Comparison of ENCODE assay signal across 1 cellular context in the genomic region with DNA sequence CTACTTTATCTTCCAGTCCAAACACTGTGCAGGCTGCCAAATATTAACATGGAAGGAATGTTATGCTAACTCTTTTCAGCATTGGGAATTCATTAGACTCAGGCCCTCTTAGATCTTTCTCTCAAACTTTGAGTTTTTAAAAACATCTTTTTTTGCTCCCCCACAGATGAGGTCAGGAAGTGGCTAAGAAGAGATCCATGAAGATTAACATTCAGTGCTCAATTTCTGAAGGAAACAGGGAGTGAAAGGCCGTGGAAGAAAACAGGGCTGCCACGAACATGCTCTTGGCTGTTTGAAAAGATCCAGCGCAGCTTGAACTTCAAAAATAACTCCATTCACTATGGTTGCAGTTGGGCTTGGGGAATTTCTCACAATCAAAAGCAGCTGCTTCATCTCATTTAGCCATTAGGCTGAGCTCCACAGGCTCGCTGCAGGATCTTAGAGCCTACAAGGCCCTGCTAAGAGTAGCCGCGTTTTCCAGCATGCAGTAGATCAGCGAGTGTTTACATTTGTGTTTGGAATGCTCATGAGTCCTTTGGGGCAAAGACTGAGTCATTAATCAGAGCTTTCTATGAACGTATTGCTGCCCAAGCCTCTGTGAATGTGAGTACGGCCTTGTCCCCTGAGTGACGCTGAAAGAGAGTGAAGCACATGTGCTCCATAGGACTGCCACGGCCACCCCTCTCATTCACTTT.
TF ChIP-seq lines count a peak whose summit lies in the region.

No MANE protein-coding gene starts in this region.

TF ChIP-seq in GM23338, 12 proteins besides CTCF, POLR2A, EP300 and RAD21 (continued from another document):
- TF ChIP-seq, protein P1, sequence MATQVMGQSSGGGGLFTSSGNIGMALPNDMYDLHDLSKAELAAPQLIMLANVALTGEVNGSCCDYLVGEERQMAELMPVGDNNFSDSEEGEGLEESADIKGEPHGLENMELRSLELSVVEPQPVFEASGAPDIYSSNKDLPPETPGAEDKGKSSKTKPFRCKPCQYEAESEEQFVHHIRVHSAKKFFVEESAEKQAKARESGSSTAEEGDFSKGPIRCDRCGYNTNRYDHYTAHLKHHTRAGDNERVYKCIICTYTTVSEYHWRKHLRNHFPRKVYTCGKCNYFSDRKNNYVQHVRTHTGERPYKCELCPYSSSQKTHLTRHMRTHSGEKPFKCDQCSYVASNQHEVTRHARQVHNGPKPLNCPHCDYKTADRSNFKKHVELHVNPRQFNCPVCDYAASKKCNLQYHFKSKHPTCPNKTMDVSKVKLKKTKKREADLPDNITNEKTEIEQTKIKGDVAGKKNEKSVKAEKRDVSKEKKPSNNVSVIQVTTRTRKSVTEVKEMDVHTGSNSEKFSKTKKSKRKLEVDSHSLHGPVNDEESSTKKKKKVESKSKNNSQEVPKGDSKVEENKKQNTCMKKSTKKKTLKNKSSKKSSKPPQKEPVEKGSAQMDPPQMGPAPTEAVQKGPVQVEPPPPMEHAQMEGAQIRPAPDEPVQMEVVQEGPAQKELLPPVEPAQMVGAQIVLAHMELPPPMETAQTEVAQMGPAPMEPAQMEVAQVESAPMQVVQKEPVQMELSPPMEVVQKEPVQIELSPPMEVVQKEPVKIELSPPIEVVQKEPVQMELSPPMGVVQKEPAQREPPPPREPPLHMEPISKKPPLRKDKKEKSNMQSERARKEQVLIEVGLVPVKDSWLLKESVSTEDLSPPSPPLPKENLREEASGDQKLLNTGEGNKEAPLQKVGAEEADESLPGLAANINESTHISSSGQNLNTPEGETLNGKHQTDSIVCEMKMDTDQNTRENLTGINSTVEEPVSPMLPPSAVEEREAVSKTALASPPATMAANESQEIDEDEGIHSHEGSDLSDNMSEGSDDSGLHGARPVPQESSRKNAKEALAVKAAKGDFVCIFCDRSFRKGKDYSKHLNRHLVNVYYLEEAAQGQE (IDR thresholded peaks at IDR 0.05; ENCODE audit: unreplicated experiment): no peak
- TF ChIP-seq EZH2phosphoT487 (IDR thresholded peaks at IDR 0.05; ENCODE audit: unreplicated experiment) (no peak), ZNF114 (CRISPR knock-in tag; IDR thresholded peaks at IDR 0.05) (no peak), ZNF331 (CRISPR knock-in tag; IDR thresholded peaks at IDR 0.05; ENCODE audit: low read depth) (no peak)
- TF ChIP-seq, protein P2, sequence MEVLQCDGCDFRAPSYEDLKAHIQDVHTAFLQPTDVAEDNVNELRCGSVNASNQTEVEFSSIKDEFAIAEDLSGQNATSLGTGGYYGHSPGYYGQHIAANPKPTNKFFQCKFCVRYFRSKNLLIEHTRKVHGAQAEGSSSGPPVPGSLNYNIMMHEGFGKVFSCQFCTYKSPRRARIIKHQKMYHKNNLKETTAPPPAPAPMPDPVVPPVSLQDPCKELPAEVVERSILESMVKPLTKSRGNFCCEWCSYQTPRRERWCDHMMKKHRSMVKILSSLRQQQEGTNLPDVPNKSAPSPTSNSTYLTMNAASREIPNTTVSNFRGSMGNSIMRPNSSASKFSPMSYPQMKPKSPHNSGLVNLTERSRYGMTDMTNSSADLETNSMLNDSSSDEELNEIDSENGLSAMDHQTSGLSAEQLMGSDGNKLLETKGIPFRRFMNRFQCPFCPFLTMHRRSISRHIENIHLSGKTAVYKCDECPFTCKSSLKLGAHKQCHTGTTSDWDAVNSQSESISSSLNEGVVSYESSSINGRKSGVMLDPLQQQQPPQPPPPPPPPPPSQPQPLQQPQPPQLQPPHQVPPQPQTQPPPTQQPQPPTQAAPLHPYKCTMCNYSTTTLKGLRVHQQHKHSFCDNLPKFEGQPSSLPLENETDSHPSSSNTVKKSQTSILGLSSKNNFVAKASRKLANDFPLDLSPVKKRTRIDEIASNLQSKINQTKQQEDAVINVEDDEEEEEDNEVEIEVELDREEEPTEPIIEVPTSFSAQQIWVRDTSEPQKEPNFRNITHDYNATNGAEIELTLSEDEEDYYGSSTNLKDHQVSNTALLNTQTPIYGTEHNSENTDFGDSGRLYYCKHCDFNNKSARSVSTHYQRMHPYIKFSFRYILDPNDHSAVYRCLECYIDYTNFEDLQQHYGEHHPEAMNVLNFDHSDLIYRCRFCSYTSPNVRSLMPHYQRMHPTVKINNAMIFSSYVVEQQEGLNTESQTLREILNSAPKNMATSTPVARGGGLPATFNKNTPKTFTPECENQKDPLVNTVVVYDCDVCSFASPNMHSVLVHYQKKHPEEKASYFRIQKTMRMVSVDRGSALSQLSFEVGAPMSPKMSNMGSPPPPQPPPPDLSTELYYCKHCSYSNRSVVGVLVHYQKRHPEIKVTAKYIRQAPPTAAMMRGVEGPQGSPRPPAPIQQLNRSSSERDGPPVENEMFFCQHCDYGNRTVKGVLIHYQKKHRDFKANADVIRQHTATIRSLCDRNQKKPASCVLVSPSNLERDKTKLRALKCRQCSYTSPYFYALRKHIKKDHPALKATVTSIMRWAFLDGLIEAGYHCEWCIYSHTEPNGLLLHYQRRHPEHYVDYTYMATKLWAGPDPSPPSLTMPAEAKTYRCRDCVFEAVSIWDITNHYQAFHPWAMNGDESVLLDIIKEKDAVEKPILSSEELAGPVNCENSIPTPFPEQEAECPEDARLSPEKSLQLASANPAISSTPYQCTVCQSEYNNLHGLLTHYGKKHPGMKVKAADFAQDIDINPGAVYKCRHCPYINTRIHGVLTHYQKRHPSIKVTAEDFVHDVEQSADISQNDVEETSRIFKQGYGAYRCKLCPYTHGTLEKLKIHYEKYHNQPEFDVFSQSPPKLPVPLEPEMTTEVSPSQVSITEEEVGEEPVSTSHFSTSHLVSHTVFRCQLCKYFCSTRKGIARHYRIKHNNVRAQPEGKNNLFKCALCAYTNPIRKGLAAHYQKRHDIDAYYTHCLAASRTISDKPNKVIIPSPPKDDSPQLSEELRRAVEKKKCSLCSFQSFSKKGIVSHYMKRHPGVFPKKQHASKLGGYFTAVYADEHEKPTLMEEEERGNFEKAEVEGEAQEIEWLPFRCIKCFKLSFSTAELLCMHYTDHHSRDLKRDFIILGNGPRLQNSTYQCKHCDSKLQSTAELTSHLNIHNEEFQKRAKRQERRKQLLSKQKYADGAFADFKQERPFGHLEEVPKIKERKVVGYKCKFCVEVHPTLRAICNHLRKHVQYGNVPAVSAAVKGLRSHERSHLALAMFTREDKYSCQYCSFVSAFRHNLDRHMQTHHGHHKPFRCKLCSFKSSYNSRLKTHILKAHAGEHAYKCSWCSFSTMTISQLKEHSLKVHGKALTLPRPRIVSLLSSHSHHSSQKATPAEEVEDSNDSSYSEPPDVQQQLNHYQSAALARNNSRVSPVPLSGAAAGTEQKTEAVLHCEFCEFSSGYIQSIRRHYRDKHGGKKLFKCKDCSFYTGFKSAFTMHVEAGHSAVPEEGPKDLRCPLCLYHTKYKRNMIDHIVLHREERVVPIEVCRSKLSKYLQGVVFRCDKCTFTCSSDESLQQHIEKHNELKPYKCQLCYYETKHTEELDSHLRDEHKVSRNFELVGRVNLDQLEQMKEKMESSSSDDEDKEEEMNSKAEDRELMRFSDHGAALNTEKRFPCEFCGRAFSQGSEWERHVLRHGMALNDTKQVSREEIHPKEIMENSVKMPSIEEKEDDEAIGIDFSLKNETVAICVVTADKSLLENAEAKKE (CRISPR knock-in tag; IDR thresholded peaks at IDR 0.05): no peak
TF ChIP-seq in GM23338: peak in this region for 0.
